In the genomic region with DNA sequence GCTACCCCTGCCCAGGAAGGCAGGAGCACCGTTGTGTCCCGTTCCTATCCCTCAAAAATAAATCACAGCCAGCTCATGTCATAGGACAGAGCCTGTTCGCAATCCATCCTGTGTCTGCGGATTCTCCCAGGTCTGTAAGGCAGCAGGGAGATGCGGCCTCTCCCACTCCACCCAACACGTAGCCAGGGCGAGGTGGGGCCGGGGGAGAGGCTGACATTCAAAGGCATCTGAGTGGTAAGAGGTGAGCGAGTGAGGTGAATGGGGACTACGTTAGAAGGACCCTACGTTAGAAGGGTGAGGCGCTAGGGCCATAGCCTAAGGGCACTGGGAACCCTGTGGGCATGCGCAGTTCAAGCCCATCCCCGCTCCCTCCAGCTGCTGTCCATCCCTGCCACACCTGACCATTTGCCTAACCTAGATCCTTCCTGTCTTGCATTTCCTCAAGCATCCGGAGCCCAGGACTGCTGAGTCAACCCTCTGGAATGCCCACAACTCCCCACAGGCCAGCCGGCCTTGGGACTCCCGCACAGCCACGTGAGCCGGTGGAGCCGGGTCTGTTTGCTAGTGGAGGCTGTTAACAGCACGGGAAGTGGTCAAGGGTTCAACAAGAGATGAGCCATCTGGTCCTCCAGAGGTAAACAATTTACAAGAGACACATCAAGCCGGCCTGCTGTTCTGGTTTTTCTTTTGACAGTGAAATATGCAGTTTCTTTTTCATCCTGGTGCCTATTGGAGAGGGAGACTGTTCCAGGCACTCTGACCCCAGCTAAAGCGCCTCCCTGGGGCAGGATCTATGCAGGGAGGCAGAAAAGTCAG, we compare ENCODE assay signal across 1 cellular context.
TF ChIP-seq lines count a peak whose summit lies in the region.

No MANE protein-coding gene starts in this region.

TF ChIP-seq in HepG2, 621 proteins besides CTCF, POLR2A, EP300 and RAD21 (continued from another document and continues in another):
- TF ChIP-seq ZNF350 (CRISPR knock-in tag; IDR thresholded peaks at IDR 0.05; ENCODE audit: borderline replicate concordance, low read depth) (peak; percentile 97), RBM22 (optimal IDR thresholded peaks at IDR 0.05; ENCODE audit: low read length) (no peak), AHDC1 (CRISPR knock-in tag; IDR thresholded peaks at IDR 0.05; ENCODE audit: borderline replicate concordance) (peak; percentile 97; the same call in 1 of the 2 replicates), MYC (CRISPR knock-in tag; IDR thresholded peaks at IDR 0.05; ENCODE audit: borderline replicate concordance) (peak; percentile 93), ZNF782 (CRISPR knock-in tag; IDR thresholded peaks at IDR 0.05; ENCODE audit: borderline replicate concordance) (peak; percentile 85; the same call in 1 of the 2 replicates), TARDBP (CRISPR knock-in tag; IDR thresholded peaks at IDR 0.05) (peak; percentile 98), HMG20B (CRISPR knock-in tag; conservative IDR thresholded peaks at IDR 0.05) (peak; percentile 91), GPBP1L1 (CRISPR knock-in tag; IDR thresholded peaks at IDR 0.05) (no peak), ZNF496 (CRISPR knock-in tag; IDR thresholded peaks at IDR 0.05; ENCODE audit: insufficient replicate concordance) (no peak), DZIP1 (CRISPR knock-in tag; IDR thresholded peaks at IDR 0.05) (peak; percentile 75; the same call in 1 of the 2 replicates), ZNF709 (CRISPR knock-in tag; IDR thresholded peaks at IDR 0.05) (0 out of 2 replicates have a peak, but pooled peaks have one; percentile 30), ZNF441 (CRISPR knock-in tag; IDR thresholded peaks at IDR 0.05; ENCODE audit: borderline replicate concordance) (peak; percentile 88; the same call in 1 of the 2 replicates), ZNF547 (CRISPR knock-in tag; IDR thresholded peaks at IDR 0.05) (peak; percentile 72; the same call in 1 of the 2 replicates), HIVEP1 (CRISPR knock-in tag; IDR thresholded peaks at IDR 0.05) (peak; percentile 99), ZNF34 (CRISPR knock-in tag; IDR thresholded peaks at IDR 0.05; ENCODE audit: borderline replicate concordance) (peak; percentile 93), MBNL3 (CRISPR knock-in tag; conservative IDR thresholded peaks at IDR 0.05) (no peak), ZBTB20 (CRISPR knock-in tag; IDR thresholded peaks at IDR 0.05; ENCODE audit: borderline replicate concordance, low read depth) (peak; percentile 97), RNF2 (conservative IDR thresholded peaks at IDR 0.05; ENCODE audit: low read depth) (peak; percentile 72), MYPOP (CRISPR knock-in tag; IDR thresholded peaks at IDR 0.05) (no peak; the same call in 1 of the 2 replicates), ZNF543 (CRISPR knock-in tag; IDR thresholded peaks at IDR 0.05) (peak; percentile 95), DR1 (CRISPR knock-in tag; IDR thresholded peaks at IDR 0.05) (peak; percentile 62; the same call in 1 of the 2 replicates), ZNF713 (CRISPR knock-in tag; IDR thresholded peaks at IDR 0.05) (no peak; the same call in 1 of the 2 replicates), SP2 (CRISPR knock-in tag; IDR thresholded peaks at IDR 0.05) (no peak), ZBTB21 (CRISPR knock-in tag; IDR thresholded peaks at IDR 0.05) (peak; percentile 67), HHEX (CRISPR knock-in tag; IDR thresholded peaks at IDR 0.05) (peak; percentile 37; the same call in 1 of the 2 replicates), ZNF780A (CRISPR knock-in tag; IDR thresholded peaks at IDR 0.05) (no peak), ZNF577 (CRISPR knock-in tag; IDR thresholded peaks at IDR 0.05; ENCODE audit: borderline replicate concordance, low read depth) (no peak), AGO2 (optimal IDR thresholded peaks at IDR 0.05; ENCODE audit: low read depth, low read length) (no peak), CBX1 (IDR thresholded peaks at IDR 0.05; ENCODE audit: low read depth) (peak; percentile 81), ZNF33B (CRISPR knock-in tag; IDR thresholded peaks at IDR 0.05) (peak; percentile 79; the same call in 1 of the 2 replicates), ARNT (IDR thresholded peaks at IDR 0.05) (no peak)
- TF ChIP-seq, protein P1, sequence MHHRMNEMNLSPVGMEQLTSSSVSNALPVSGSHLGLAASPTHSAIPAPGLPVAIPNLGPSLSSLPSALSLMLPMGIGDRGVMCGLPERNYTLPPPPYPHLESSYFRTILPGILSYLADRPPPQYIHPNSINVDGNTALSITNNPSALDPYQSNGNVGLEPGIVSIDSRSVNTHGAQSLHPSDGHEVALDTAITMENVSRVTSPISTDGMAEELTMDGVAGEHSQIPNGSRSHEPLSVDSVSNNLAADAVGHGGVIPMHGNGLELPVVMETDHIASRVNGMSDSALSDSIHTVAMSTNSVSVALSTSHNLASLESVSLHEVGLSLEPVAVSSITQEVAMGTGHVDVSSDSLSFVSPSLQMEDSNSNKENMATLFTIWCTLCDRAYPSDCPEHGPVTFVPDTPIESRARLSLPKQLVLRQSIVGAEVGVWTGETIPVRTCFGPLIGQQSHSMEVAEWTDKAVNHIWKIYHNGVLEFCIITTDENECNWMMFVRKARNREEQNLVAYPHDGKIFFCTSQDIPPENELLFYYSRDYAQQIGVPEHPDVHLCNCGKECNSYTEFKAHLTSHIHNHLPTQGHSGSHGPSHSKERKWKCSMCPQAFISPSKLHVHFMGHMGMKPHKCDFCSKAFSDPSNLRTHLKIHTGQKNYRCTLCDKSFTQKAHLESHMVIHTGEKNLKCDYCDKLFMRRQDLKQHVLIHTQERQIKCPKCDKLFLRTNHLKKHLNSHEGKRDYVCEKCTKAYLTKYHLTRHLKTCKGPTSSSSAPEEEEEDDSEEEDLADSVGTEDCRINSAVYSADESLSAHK (CRISPR knock-in tag; IDR thresholded peaks at IDR 0.05; ENCODE audit: borderline replicate concordance): no peak
- TF ChIP-seq, protein P2, sequence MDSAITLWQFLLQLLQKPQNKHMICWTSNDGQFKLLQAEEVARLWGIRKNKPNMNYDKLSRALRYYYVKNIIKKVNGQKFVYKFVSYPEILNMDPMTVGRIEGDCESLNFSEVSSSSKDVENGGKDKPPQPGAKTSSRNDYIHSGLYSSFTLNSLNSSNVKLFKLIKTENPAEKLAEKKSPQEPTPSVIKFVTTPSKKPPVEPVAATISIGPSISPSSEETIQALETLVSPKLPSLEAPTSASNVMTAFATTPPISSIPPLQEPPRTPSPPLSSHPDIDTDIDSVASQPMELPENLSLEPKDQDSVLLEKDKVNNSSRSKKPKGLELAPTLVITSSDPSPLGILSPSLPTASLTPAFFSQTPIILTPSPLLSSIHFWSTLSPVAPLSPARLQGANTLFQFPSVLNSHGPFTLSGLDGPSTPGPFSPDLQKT (CRISPR knock-in tag; IDR thresholded peaks at IDR 0.05; ENCODE audit: borderline replicate concordance): 0 out of 2 replicates have a peak, but pooled peaks have one; percentile 18
- TF ChIP-seq, protein P3, sequence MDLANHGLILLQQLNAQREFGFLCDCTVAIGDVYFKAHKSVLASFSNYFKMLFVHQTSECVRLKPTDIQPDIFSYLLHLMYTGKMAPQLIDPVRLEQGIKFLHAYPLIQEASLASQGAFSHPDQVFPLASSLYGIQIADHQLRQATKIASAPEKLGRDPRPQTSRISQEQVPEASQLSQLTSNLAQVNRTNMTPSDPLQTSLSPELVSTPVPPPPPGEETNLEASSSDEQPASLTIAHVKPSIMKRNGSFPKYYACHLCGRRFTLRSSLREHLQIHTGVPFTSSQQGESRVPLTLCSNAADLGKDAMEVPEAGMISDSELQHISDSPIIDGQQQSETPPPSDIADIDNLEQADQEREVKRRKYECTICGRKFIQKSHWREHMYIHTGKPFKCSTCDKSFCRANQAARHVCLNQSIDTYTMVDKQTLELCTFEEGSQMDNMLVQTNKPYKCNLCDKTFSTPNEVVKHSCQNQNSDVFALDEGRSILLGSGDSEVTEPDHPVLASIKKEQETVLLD (CRISPR knock-in tag; IDR thresholded peaks at IDR 0.05; ENCODE audit: low read depth): no peak
